Comparison of ENCODE assay signal across 16 cellular contexts in the genomic region with DNA sequence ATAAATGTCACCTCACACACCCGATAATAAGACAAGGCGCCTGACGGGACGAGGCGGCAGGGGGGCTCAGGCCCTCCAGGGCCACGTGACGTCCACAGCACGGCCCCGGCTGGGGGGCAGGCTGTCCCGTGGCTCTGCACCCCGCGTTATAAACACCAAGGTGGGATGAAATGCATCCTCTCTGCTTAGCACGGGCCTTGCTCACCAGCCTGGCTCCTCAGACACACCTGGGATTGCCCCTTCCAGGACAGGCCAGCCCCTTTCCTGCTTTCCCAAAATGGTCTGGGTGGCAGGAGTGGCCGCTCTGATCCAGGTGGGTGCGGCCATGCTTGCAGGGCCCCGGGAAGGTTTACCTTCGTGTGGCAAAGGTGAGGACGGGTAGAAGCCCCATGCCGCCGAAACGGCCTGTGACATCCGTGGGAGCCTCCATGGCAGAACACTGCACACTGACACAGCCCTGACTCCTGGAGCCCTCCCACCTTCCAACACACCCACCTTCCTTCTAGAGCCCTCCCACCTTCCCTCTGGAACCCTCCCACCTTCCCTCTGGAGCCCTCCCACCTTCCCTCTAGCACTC. TPM values are rescaled to one million over a fixed set of nuclear protein-coding genes. Genes with fewer than 3 reads are reported as not detected.
DNase-seq lines count a peak whose midpoint lies in the region; ATAC-seq and TF ChIP-seq lines count a peak whose summit lies in the region.
"Had no signal": no experiment of that assay in that cellular context is flagged by ENCODE, and none has a peak within 500 bp of the region (broad histone marks: within the 10 kb centered on the region; RNA-seq: fewer than 3 reads in every experiment).

No MANE protein-coding gene starts in this region.

- no peak overlapping the region for H3K56ac ChIP-seq in IMR-90 (ENCODE audit: extremely low read depth, insufficient read depth, low read length)

- peaks cover 7% of the 10 kb centered on the region; the same call in 1 of the 2 replicates for H3K9me1 ChIP-seq in IMR-90 (ENCODE audit: insufficient read depth, low read length)

- ATAC-seq in IMR-90 (ENCODE audit: low read depth): no peak
- ATAC-seq in left cardiac atrium: no peak
- ATAC-seq in GM18858 (IDR thresholded peaks at IDR 0.05; ENCODE audit: unreplicated experiment): no peak

- POLR2A ChIA-PET in Caco-2 (lab: Charles Lee): no interaction called here
- POLR2A ChIA-PET in IMR-90 (lab: Charles Lee; ENCODE audit: unreplicated experiment): no interaction called here

- H3K9me3 Mint-ChIP-seq in Caco-2 (ENCODE audit: unreplicated experiment): no peaks in the 10 kb centered on the region

- H3K4me1 ChIP-seq in Caco-2 (peaks cover 6% of the 10 kb centered on the region; the same call in 1 of the 2 replicates), IMR-90 (ENCODE audit: control insufficient read depth, insufficient read depth, low read length) (no peaks in the 10 kb centered on the region), ovary (ENCODE audit: insufficient read depth) (no peaks in the 10 kb centered on the region)
- H3K4me1 ChIP-seq: ascending aorta had no signal

- no peak overlapping the region for H2BK5ac ChIP-seq in IMR-90 (ENCODE audit: low read depth, low read length, poor library complexity, severe bottlenecking)

- H3K36me3 ChIP-seq in Caco-2 (ENCODE audit: control insufficient read depth, insufficient read depth, low read length) (no peaks in the 10 kb centered on the region; the same call in 1 of the 2 replicates), IMR-90 (ENCODE audit: control insufficient read depth, insufficient read depth, low read length) (peaks cover 43% of the 10 kb centered on the region), ovary (no peaks in the 10 kb centered on the region), MG63 (no peaks in the 10 kb centered on the region)

- H3K36me3 Mint-ChIP-seq in Caco-2 (ENCODE audit: insufficient read depth, unreplicated experiment): peaks cover 70% of the 10 kb centered on the region

- no peaks in the 10 kb centered on the region for H3K27me3 Mint-ChIP-seq in Caco-2 (ENCODE audit: insufficient read depth, unreplicated experiment)

- H4K8ac ChIP-seq in IMR-90 (ENCODE audit: low read depth in 2 of 2, low read length in 2 of 2): no peak overlapping the region

- H3K9ac ChIP-seq in IMR-90 (ENCODE audit: low read depth, low read length): no peak overlapping the region

- in situ Hi-C loops in IMR-90 (cut with MboI; ENCODE audit: low sequenced_read_pairs): no loop called here

- no peak overlapping the region for H3K18ac ChIP-seq in IMR-90 (ENCODE audit: low read depth, low read length)

- H3K4me3 Mint-ChIP-seq in Caco-2 (ENCODE audit: unreplicated experiment): no peak overlapping the region
- H3K4me3 Mint-ChIP-seq: nephron had no signal

- H2AFZ ChIP-seq in IMR-90 (replicated peaks; ENCODE audit: low read length, poor library complexity): peak overlapping the region; percentile 21

- H3K4me2 ChIP-seq in IMR-90 (ENCODE audit: low read depth, low read length): no peak overlapping the region

- CTCF ChIA-PET in Caco-2 (lab: Charles Lee) (interaction anchor here (0.7 kb wide), 1 partner anchor 19 kb away, joined by 6 read pairs; no protein-coding TSS in a partner anchor), IMR-90 (lab: Yijun Ruan, JAX) (no interaction called here)

- dilution Hi-C loops in IMR-90 (cut with HindIII; ENCODE audit: low sequenced_read_pairs, unreplicated experiment): no loop called here

- no peaks in the 10 kb centered on the region for H3K79me1 ChIP-seq in IMR-90 (ENCODE audit: low read depth in 1 of 2, low read length in 2 of 2)

- H3K27me3 ChIP-seq in Caco-2 (replicated peaks; ENCODE audit: control insufficient read depth, insufficient read depth, low read length): no peaks in the 10 kb centered on the region
- H3K27me3 ChIP-seq in IMR-90 (ENCODE audit: control insufficient read depth, insufficient read depth, low read length): no peaks in the 10 kb centered on the region
- H3K27me3 ChIP-seq in ovary: no peaks in the 10 kb centered on the region
- no peaks in the 10 kb centered on the region for H3K27me3 ChIP-seq in MG63
- H3K27me3 ChIP-seq: ascending aorta had no signal

- TF ChIP-seq EP300 in ovary (IDR thresholded peaks at IDR 0.05): no peak

- H3K4me3 ChIP-seq in Caco-2 (ENCODE audit: low read depth, low read length): no peak overlapping the region
- no peak overlapping the region for H3K4me3 ChIP-seq in IMR-90 (ENCODE audit: insufficient read depth, low read depth, low read length)
- no peak overlapping the region for H3K4me3 ChIP-seq in ovary
- H3K4me3 ChIP-seq in MG63: no peak overlapping the region
- H3K4me3 ChIP-seq: ascending aorta, thoracic aorta had no signal

- DNase-seq in Caco-2 (peak in 1 of 2 experiments; percentile 35), IMR-90 (no peak), left cardiac atrium (peak; percentile 12), ovary (peak; percentile 5 to 32 (median 18)), MG63 (no peak)
- DNase-seq in stimulated activated naive CD4-positive, alpha-beta T cell (lab: John Stamatoyannopoulos, UW): no peak
- DNase-seq: activated CD4-positive, alpha-beta T cell treated with anti-CD3 and anti-CD28 coated beads, Interleukin-2, amount 50 U/mL, for 1 hour; DMS79 treated with DMSO at 0.1 percent for 48 hours; effector memory CD4-positive, alpha-beta T cell; Karpas-422; NCI-H1092; NCI-H2029 had no signal

- TF ChIP-seq POLR2A in IMR-90 (IDR thresholded peaks at IDR 0.05; ENCODE audit: low read depth, low read length) (no peak), ovary (IDR thresholded peaks at IDR 0.05) (no peak)

- peak overlapping the region; percentile 39 for H3K27ac Mint-ChIP-seq in Caco-2 (ENCODE audit: unreplicated experiment)
- H3K27ac Mint-ChIP-seq: nephron had no signal

- peaks cover 11% of the 10 kb centered on the region for H3K4me1 Mint-ChIP-seq in Caco-2 (ENCODE audit: low read depth, unreplicated experiment)
- H3K4me1 Mint-ChIP-seq: nephron had no signal

- intact Hi-C loops in Caco-2 (cut with micrococcal nuclease; ENCODE audit: unreplicated experiment): no loop called here
- intact Hi-C loops in IMR-90 (cut with micrococcal nuclease): no loop called here
- intact Hi-C loops in left cardiac atrium (cut with DNase I): no loop called here
- intact Hi-C loops in ovary (cut with DNase I): no loop called here

- H3K4ac ChIP-seq in IMR-90 (ENCODE audit: low read depth, low read length): no peak overlapping the region

- H4K91ac ChIP-seq in IMR-90 (ENCODE audit: insufficient read depth, low read depth, low read length): no peak overlapping the region

- H3K23ac ChIP-seq in IMR-90 (ENCODE audit: low read depth, low read length): no peak overlapping the region

- H3K9me3 ChIP-seq in Caco-2: no peaks in the 10 kb centered on the region
- H3K9me3 ChIP-seq in IMR-90 (ENCODE audit: control insufficient read depth, insufficient read depth, low read length): no peaks in the 10 kb centered on the region
- no peaks in the 10 kb centered on the region for H3K9me3 ChIP-seq in ovary
- H3K9me3 ChIP-seq in MG63: no peaks in the 10 kb centered on the region
- H3K9me3 ChIP-seq: ascending aorta, thoracic aorta had no signal

- no peak overlapping the region for H2AK5ac ChIP-seq in IMR-90 (ENCODE audit: low read depth, low read length)

- no peak overlapping the region for H2BK20ac ChIP-seq in IMR-90 (ENCODE audit: low read depth, low read length)

- 84% methylated on average over 16 of the region's 22 CpGs; no CpG with 5 or more reads in 1 of the 2 experiments for WGBS in IMR-90 (ENCODE audit: extremely low coverage in 2 of 2, insufficient read length in 1 of 2), 2 experiments
- WGBS in ovary, 3 donors: 83 to 90% (median 86%) methylated on average over 22 of the region's 22 CpGs

- no peak overlapping the region for H3K14ac ChIP-seq in IMR-90 (replicated peaks; ENCODE audit: low read depth, low read length)

- TF ChIP-seq RAD21 in IMR-90 (IDR thresholded peaks at IDR 0.05; ENCODE audit: low read length): no peak

- H2BK120ac ChIP-seq in IMR-90 (ENCODE audit: low read depth, low read length): no peak overlapping the region

- no peaks in the 10 kb centered on the region; the same call in 1 of the 2 replicates for H4K20me1 ChIP-seq in IMR-90 (ENCODE audit: insufficient read depth, low read length)

- H2BK15ac ChIP-seq in IMR-90 (ENCODE audit: low read depth, low read length): no peak overlapping the region

- TF ChIP-seq CTCF in Caco-2 (IDR thresholded peaks at IDR 0.05; ENCODE audit: insufficient read depth in 1 of 2, low read depth in 1 of 2, low read length in 1 of 2, severe bottlenecking in 1 of 2, unreplicated experiment in 1 of 2): no peak
- no peak for TF ChIP-seq CTCF in IMR-90 (conservative IDR thresholded peaks at IDR 0.05; ENCODE audit: low read depth, low read length)
- TF ChIP-seq CTCF in ovary (IDR thresholded peaks at IDR 0.05): no peak

- H3K27ac ChIP-seq in IMR-90 (ENCODE audit: insufficient read depth, low read length): no peak overlapping the region
- no peak overlapping the region for H3K27ac ChIP-seq in ovary
- H3K27ac ChIP-seq: ascending aorta, thoracic aorta had no signal

- no peak overlapping the region for H4K5ac ChIP-seq in IMR-90 (ENCODE audit: low read depth, low read length)

- BruUV-seq in Caco-2 (replicated peaks; lab: Mats Ljungman, UMichigan): no TSS peak
- BruUV-seq in IMR-90 (replicated peaks; lab: Mats Ljungman, UMichigan): no TSS peak

- H2AK9ac ChIP-seq in IMR-90 (replicated peaks; ENCODE audit: low read depth, low read length, poor library complexity): no peak overlapping the region

TF ChIP-seq in IMR-90, 13 proteins besides CTCF, POLR2A, EP300 and RAD21 (continues in another document):
- TF ChIP-seq MAFK (IDR thresholded peaks at IDR 0.05; ENCODE audit: low read depth, low read length): no peak
- TF ChIP-seq ELK1 (IDR thresholded peaks at IDR 0.05; ENCODE audit: borderline replicate concordance, low read depth, low read length): no peak
- TF ChIP-seq CHD1 (IDR thresholded peaks at IDR 0.05; ENCODE audit: low read depth, low read length): no peak
- TF ChIP-seq NFE2L2 (IDR thresholded peaks at IDR 0.05; ENCODE audit: low read depth, low read length): no peak

RNA-seq across cellular contexts. Expression of gene SLC19A1, which starts 35.9 kb away (rescaled TPM):
- total RNA-seq in Caco-2 (2022): 45.4 and 47.3 TPM in 2 replicates
- 2.2 and 3.3 TPM in 2 replicates for total RNA-seq in IMR-90 (2012; rRNA removed)
- polyA plus RNA-seq in IMR-90 (2012; rRNA removed): 16.2 and 22.6 TPM in 2 replicates
- 5.3 and 15.6 TPM in 2 replicates for polyA plus RNA-seq in IMR-90 (2012; cell fraction: cytosol; rRNA removed)
- 8.6 and 25.8 TPM in 2 replicates for polyA plus RNA-seq in IMR-90 (2012; cell fraction: nucleus; rRNA removed; ENCODE audit: low replicate concordance)
- 1 to 10 TPM; 5.4 to 8.6 TPM for total RNA-seq in left cardiac atrium
- total RNA-seq in ovary: 10 to 100 TPM in 4 of 7 donors, 1 to 10 TPM in 3; 2.4 to 18.2 (median 10.1) TPM
- polyA plus RNA-seq in ovary: 1 to 10 TPM in 1 of 2 donors, under 1 TPM in 1; 0.88 to 6.9 TPM
- total RNA-seq in MG63 (2014; rRNA removed; shearing (Covaris generic); ENCODE audit: low replicate concordance): 25.5 and 26.7 TPM in 2 replicates

Comparison
In these comparisons a context has a peak if more than half of its experiments do, and no peak if none do; other contexts are left out.
1. DNase-seq: peak in left cardiac atrium (single experiment) and ovary (5 of 5); none in IMR-90 (single experiment), MG63 (single experiment) and stimulated activated naive CD4-positive, alpha-beta T cell (0 of 6).